ENCODE assay signal across 15 cellular contexts in genomic region chr20:2421247-2421646, GRCh38. TPM values are rescaled to one million over a fixed set of nuclear protein-coding genes. Genes with fewer than 3 reads are reported as not detected.
A peak's percentile ranks its signal among the peaks of the same experiment; 100 is the strongest.
DNase-seq lines count a peak whose midpoint lies in the region; ATAC-seq and TF ChIP-seq lines count a peak whose summit lies in the region.
"Had no signal": no experiment of that assay in that cellular context is flagged by ENCODE, and none has a peak within 500 bp of the region (broad histone marks: within the 10 kb centered on the region; RNA-seq: fewer than 3 reads in every experiment).

No MANE protein-coding gene starts in this region.

- TF ChIP-seq CTCF in AG09309 (IDR thresholded peaks at IDR 0.05; ENCODE audit: control insufficient read depth, insufficient read depth, low read depth, low read length, missing control alignments) (peak; percentile 33), HCT116 (IDR thresholded peaks at IDR 0.05 in 2 of 3, conservative IDR thresholded peaks at IDR 0.05 in 1 of 3; ENCODE audit: borderline replicate concordance in 1 of 3, insufficient read depth in 1 of 3, low read depth in 2 of 3, low read length in 2 of 3) (peak; percentile 37 to 54 (median 46); a peak in 4 of 6 replicates), RWPE1 (conservative IDR thresholded peaks at IDR 0.05; ENCODE audit: low read depth) (peak; percentile 59), foreskin keratinocyte (conservative IDR thresholded peaks at IDR 0.05) (peak; percentile 50), heart right ventricle (IDR thresholded peaks at IDR 0.05) (peak in 1 of 9 donors; percentile 14)

- H3K27me3 ChIP-seq in HCT116 (ENCODE audit: insufficient read depth, low read length) = no peaks in the 10 kb centered on the region
- peaks cover 7% of the 10 kb centered on the region for H3K27me3 ChIP-seq in foreskin keratinocyte
- H3K27me3 ChIP-seq in heart right ventricle = peaks cover 0 to 18% (median 0%) of the 10 kb centered on the region in 7 donors

- intact Hi-C loops in HCT116 (cut with micrococcal nuclease) = loop anchor here (2.0 kb wide), 1 partner anchor 32 kb away; no protein-coding TSS in a partner anchor
- intact Hi-C loops in heart right ventricle (cut with DNase I) = no loop called here

- H3K4me1 Mint-ChIP-seq in activated naive CD4-positive, alpha-beta T cell treated with anti-CD3 and anti-CD28 coated beads, Interleukin-2, amount 10 ng/mL, durations not matched to agents 7 days and 5 days = no peaks in the 10 kb centered on the region
- H3K4me1 Mint-ChIP-seq: stimulated activated naive CD8-positive, alpha-beta T cell treated with anti-CD3 and anti-CD28 coated beads, Interleukin-15, amount 100 ng/mL, for 72 hours; T-cell had no signal

- WGBS in heart right ventricle, 2 donors = 82 to 83% methylated on average over 5 of the region's 5 CpGs

- peak; percentile 56 for TF ChIP-seq RAD21 in HCT116 (IDR thresholded peaks at IDR 0.05; ENCODE audit: low read depth)

- no peak overlapping the region for H3K4me2 ChIP-seq in HCT116 (ENCODE audit: low read length)
- H3K4me2 ChIP-seq: KMS-11 had no signal

- no peak for TF ChIP-seq POLR2A in HCT116 (IDR thresholded peaks at IDR 0.05; ENCODE audit: borderline replicate concordance, extremely low read depth, insufficient read depth, insufficient read length)

- no peak overlapping the region for H3K9ac ChIP-seq in HCT116 (ENCODE audit: low read length)
- H3K9ac ChIP-seq: KMS-11 had no signal

- H3K4me3 ChIP-seq in AG09309 (ENCODE audit: control insufficient read depth, low read depth, low read length) (no peak overlapping the region), HCT116 (replicated peaks in 1 of 2; ENCODE audit: low read depth in 1 of 2, low read length in 2 of 2) (no peak overlapping the region), heart right ventricle (no peak overlapping the region)

- H3K36me3 Mint-ChIP-seq in activated naive CD4-positive, alpha-beta T cell treated with anti-CD3 and anti-CD28 coated beads, Interleukin-2, amount 10 ng/mL, durations not matched to agents 7 days and 5 days = no peaks in the 10 kb centered on the region
- H3K36me3 Mint-ChIP-seq: T-cell had no signal

- no peak for DNase-seq in AG09309 (ENCODE audit: low read depth)
- peak; percentile 21 for DNase-seq in HCT116 (ENCODE audit: low read depth, low spot score)
- DNase-seq in RWPE1 (ENCODE audit: low spot score) = peak; percentile 33
- DNase-seq in foreskin keratinocyte = no peak
- no peak for DNase-seq in activated CD4-positive, alpha-beta T cell treated with anti-CD3 and anti-CD28 coated beads for 1 hour
- no peak for DNase-seq in activated naive CD4-positive, alpha-beta T cell treated with anti-CD3 and anti-CD28 coated beads, Interleukin-2, amount 10 ng/mL, durations not matched to agents 7 days and 5 days
- DNase-seq in SIG-M5 (lab: John Stamatoyannopoulos, UW) = no peak
- no peak for DNase-seq in heart right ventricle
- DNase-seq: activated gamma-delta T cell; Caco-2; stimulated activated CD4-positive, alpha-beta T cell treated with anti-CD3 and anti-CD28 coated beads, Interleukin-4, amount 100 ng/mL, for 1 hour; stimulated activated naive CD8-positive, alpha-beta T cell treated with anti-CD3 and anti-CD28 coated beads, Interleukin-15, amount 100 ng/mL, for 72 hours; T-cell had no signal

- no peak overlapping the region for H3K4me3 Mint-ChIP-seq in activated naive CD4-positive, alpha-beta T cell treated with anti-CD3 and anti-CD28 coated beads, Interleukin-2, amount 10 ng/mL, durations not matched to agents 7 days and 5 days
- H3K4me3 Mint-ChIP-seq: stimulated activated naive CD8-positive, alpha-beta T cell treated with anti-CD3 and anti-CD28 coated beads, Interleukin-15, amount 100 ng/mL, for 72 hours; T-cell had no signal

- H3K4me1 ChIP-seq in HCT116 (ENCODE audit: control insufficient read depth in 1 of 2, insufficient read depth in 2 of 2, low read length in 2 of 2) (no peaks in the 10 kb centered on the region), foreskin keratinocyte (no peaks in the 10 kb centered on the region), heart right ventricle (no peaks in the 10 kb centered on the region)
- H3K4me1 ChIP-seq: Caco-2 had no signal

- no peaks in the 10 kb centered on the region for H3K79me2 ChIP-seq in HCT116 (ENCODE audit: insufficient read depth, low read length)

- no peak overlapping the region for H2AFZ ChIP-seq in HCT116 (ENCODE audit: low read depth, low read length, poor library complexity, severe bottlenecking)

- peaks cover 28% of the 10 kb centered on the region for H3K27me3 Mint-ChIP-seq in activated naive CD4-positive, alpha-beta T cell treated with anti-CD3 and anti-CD28 coated beads, Interleukin-2, amount 10 ng/mL, durations not matched to agents 7 days and 5 days

- H3K36me3 ChIP-seq in HCT116 (ENCODE audit: control insufficient read depth in 1 of 2, insufficient read depth in 2 of 2, low read length in 2 of 2) (no peaks in the 10 kb centered on the region), heart right ventricle (no peaks in the 10 kb centered on the region)

- no peak overlapping the region for H3K27ac Mint-ChIP-seq in activated naive CD4-positive, alpha-beta T cell treated with anti-CD3 and anti-CD28 coated beads, Interleukin-2, amount 10 ng/mL, durations not matched to agents 7 days and 5 days
- H3K27ac Mint-ChIP-seq: stimulated activated naive CD8-positive, alpha-beta T cell treated with anti-CD3 and anti-CD28 coated beads, Interleukin-15, amount 100 ng/mL, for 72 hours; T-cell had no signal

- no peak overlapping the region for H3K27ac ChIP-seq in HCT116 (ENCODE audit: low read depth, low read length)
- no peak overlapping the region for H3K27ac ChIP-seq in RWPE1
- H3K27ac ChIP-seq in foreskin keratinocyte = no peak overlapping the region
- no peak overlapping the region for H3K27ac ChIP-seq in heart right ventricle
- H3K27ac ChIP-seq: KMS-11 had no signal

- RAD21 ChIA-PET in HCT116 (lab: Charles Lee; ENCODE audit: low non-redundant PET in 1 of 2, low total read pairs in 2 of 2, uncharacterized antibody in 2 of 2, unreplicated experiment in 2 of 2) = no interaction called here

- POLR2A ChIA-PET in HCT116 (lab: Charles Lee) = no interaction called here
- POLR2A ChIA-PET in RWPE1 (lab: Yijun Ruan, JAX; ENCODE audit: low non-redundant PET) = no interaction called here

- H3K9me3 ChIP-seq in HCT116 (ENCODE audit: control insufficient read depth in 1 of 2, insufficient read depth in 1 of 2, low read depth in 1 of 2, low read length in 2 of 2) (no peaks in the 10 kb centered on the region), heart right ventricle (peaks cover 0 to 10% (median 0%) of the 10 kb centered on the region in 11 donors)
- H3K9me3 ChIP-seq: Caco-2 had no signal

- BruUV-seq in HCT116 (replicated peaks; lab: Mats Ljungman, UMichigan) = no TSS peak

- H3K9me3 Mint-ChIP-seq in activated naive CD4-positive, alpha-beta T cell treated with anti-CD3 and anti-CD28 coated beads, Interleukin-2, amount 10 ng/mL, durations not matched to agents 7 days and 5 days = no peaks in the 10 kb centered on the region
- H3K9me3 Mint-ChIP-seq: stimulated activated naive CD8-positive, alpha-beta T cell treated with anti-CD3 and anti-CD28 coated beads, Interleukin-15, amount 100 ng/mL, for 72 hours; T-cell had no signal

- CTCF ChIA-PET in HCT116 (lab: Charles Lee) = no interaction called here
- CTCF ChIA-PET in RWPE1 (lab: Yijun Ruan, JAX) = no interaction called here
- CTCF ChIA-PET in activated naive CD4-positive, alpha-beta T cell treated with anti-CD3 and anti-CD28 coated beads, Interleukin-2, amount 10 ng/mL, durations not matched to agents 7 days and 5 days (lab: Charles Lee) = no interaction called here

- H4K20me1 ChIP-seq in HCT116 (ENCODE audit: insufficient read depth) = no peaks in the 10 kb centered on the region

- no peaks in the 10 kb centered on the region for H3K9me2 ChIP-seq in HCT116 (ENCODE audit: insufficient read depth)

- ATAC-seq in HCT116 (peak; percentile 72; the same call in 1 of the 2 replicates), foreskin keratinocyte (no peak), heart right ventricle (no peak)
- ATAC-seq: stimulated activated naive CD8-positive, alpha-beta T cell treated with anti-CD3 and anti-CD28 coated beads, Interleukin-15, amount 100 ng/mL, for 72 hours; T-cell had no signal

TF ChIP-seq in HCT116, 20 proteins besides CTCF, POLR2A, EP300 and RAD21 (continues in another document):
- TF ChIP-seq EZH2 (IDR thresholded peaks at IDR 0.05) = no peak
- TF ChIP-seq ZNF274 (IDR thresholded peaks at IDR 0.05; ENCODE audit: low read depth, low read length) = no peak
- no peak for TF ChIP-seq ZFX (IDR thresholded peaks at IDR 0.05)
- no peak for TF ChIP-seq ATF3 (IDR thresholded peaks at IDR 0.05)
- TF ChIP-seq CBX3 (IDR thresholded peaks at IDR 0.05; ENCODE audit: low read depth) = no peak
- TF ChIP-seq SIN3A (IDR thresholded peaks at IDR 0.05; ENCODE audit: low read depth) = no peak
- TF ChIP-seq JUND (IDR thresholded peaks at IDR 0.05) = no peak
- no peak for TF ChIP-seq POLR2AphosphoS5 (IDR thresholded peaks at IDR 0.05; ENCODE audit: low read depth, low read length)

RNA-seq across cellular contexts. Expression of gene TGM6, which starts 40.5 kb away (rescaled TPM):
- not detected for total RNA-seq in HCT116 (2021; ENCODE audit: unreplicated experiment)
- polyA plus RNA-seq in HCT116 (2012) = not detected in 2 replicates
- total RNA-seq in foreskin keratinocyte = not detected in 2 replicates
- polyA plus RNA-seq in foreskin keratinocyte = not detected in 2 replicates
- not detected for total RNA-seq in heart right ventricle
- not detected for polyA plus RNA-seq in heart right ventricle
- total RNA-seq: Caco-2, posterior vena cava, T-cell had no signal

RNA-seq across cellular contexts. Expression of gene SNRPB, which starts 49.3 kb away (rescaled TPM):
- 469 TPM for total RNA-seq in HCT116 (2021; ENCODE audit: unreplicated experiment)
- polyA plus RNA-seq in HCT116 (2012) = 262 and 332 TPM in 2 replicates
- total RNA-seq in foreskin keratinocyte = 357 and 393 TPM in 2 replicates
- polyA plus RNA-seq in foreskin keratinocyte = 576 and 616 TPM in 2 replicates
- 10 to 100 TPM; 41.4 to 82.1 (median 51.1) TPM for total RNA-seq in heart right ventricle
- 100 to 1,000 TPM in 1 of 2 donors, 10 to 100 TPM in 1; 59.8 to 239 TPM for polyA plus RNA-seq in heart right ventricle

Comparison
In these comparisons a context has a peak if more than half of its experiments do, and no peak if none do; other contexts are left out.
1. DNase-seq: peak in HCT116 (single experiment) and RWPE1 (single experiment); none in AG09309 (single experiment), foreskin keratinocyte (0 of 2), activated CD4-positive, alpha-beta T cell treated with anti-CD3 and anti-CD28 coated beads for 1 hour (single experiment), activated naive CD4-positive, alpha-beta T cell treated with anti-CD3 and anti-CD28 coated beads, Interleukin-2, amount 10 ng/mL, durations not matched to agents 7 days and 5 days (single experiment), SIG-M5 (single experiment) and heart right ventricle (0 of 2).